8 cellular contexts compared by ENCODE assay signal in the genomic region with DNA sequence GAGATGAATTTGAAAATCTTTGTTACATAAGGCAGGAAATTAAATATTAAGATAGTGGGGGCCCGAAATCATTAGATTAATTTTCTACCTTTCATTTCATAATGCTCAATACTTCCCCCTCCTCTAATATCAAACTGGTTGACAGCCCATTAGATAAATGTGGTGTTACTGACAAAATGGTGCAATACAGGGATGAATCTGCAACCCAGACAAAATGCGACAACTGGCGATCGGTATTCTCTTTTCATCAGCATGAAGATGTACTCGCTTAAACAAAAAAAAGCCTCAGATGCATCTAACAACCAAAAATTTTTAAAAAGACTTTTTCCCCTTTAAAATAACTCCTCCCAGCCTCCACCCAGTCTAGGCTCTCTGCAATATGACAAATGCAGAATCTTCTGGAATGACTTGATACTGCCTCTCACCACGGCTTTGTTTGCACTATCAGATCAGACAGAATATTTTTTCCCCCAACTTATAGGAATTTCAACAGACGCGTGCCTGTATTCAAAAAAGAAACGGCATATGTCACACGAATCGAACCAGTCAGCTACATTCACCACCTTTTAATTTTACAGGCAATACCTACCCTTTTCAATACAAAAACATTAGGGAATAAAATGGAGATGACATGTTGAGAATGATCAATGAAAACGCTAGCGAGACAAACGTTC. TPM values are rescaled to one million over a fixed set of nuclear protein-coding genes. Genes with fewer than 3 reads are reported as not detected.
DNase-seq lines count a peak whose midpoint lies in the region; ATAC-seq and TF ChIP-seq lines count a peak whose summit lies in the region.

No MANE protein-coding gene starts in this region.

- TF ChIP-seq POLR2A in adrenal gland (IDR thresholded peaks at IDR 0.05) (no peak), lower leg skin (IDR thresholded peaks at IDR 0.05) (no peak)

- H3K36me3 Mint-ChIP-seq in type B pancreatic cell, result peaks cover 27% of the 10 kb centered on the region

- peaks cover 19 to 60% of the 10 kb centered on the region in 2 donors for H3K4me1 ChIP-seq in adrenal gland (replicated peaks in 1 of 2)

- H3K27me3 Mint-ChIP-seq in type B pancreatic cell, result no peaks in the 10 kb centered on the region

- peaks cover 30% of the 10 kb centered on the region for H3K4me1 Mint-ChIP-seq in type B pancreatic cell (ENCODE audit: unreplicated experiment)

- no peaks in the 10 kb centered on the region for H3K27me3 ChIP-seq in adrenal gland

- 1 to 4% (median 1%) methylated on average over 14 of the region's 14 CpGs for WGBS in adrenal gland, 4 donors
- 1 to 4% methylated on average over 14 of the region's 14 CpGs for whole genome bisulfite sequencing in lower leg skin, 2 donors

- H3K27ac Mint-ChIP-seq in type B pancreatic cell, result peak overlapping the region; percentile 98

- intact Hi-C loops in adrenal gland (cut with DNase I) (loop anchor here in 1 of 2 donors (2.0 kb wide), 1 partner anchor 39 kb away; no protein-coding TSS in a partner anchor), lower leg skin (cut with DNase I; ENCODE audit: low total_unique reads) (no loop called here)

- no peak for TF ChIP-seq CTCF in 22Rv1 (IDR thresholded peaks at IDR 0.05)
- no peak for TF ChIP-seq CTCF in adrenal gland (IDR thresholded peaks at IDR 0.05)
- no peak for TF ChIP-seq CTCF in lower leg skin (IDR thresholded peaks at IDR 0.05)
- TF ChIP-seq CTCF in type B pancreatic cell (conservative IDR thresholded peaks at IDR 0.05), result no peak

- peak; percentile 71 for DNase-seq in HT-29 (ENCODE audit: low spot score)
- DNase-seq in adrenal gland, result peak in 1 of 7 donors; percentile 9
- no peak for DNase-seq in lower leg skin (ENCODE audit: low spot score in 2 of 2)
- no peak for DNase-seq in type B pancreatic cell (ENCODE audit: extremely low spot score, unreplicated experiment)
- no peak for DNase-seq in T-helper 9 cell

- peak overlapping the region in 3 of 4 donors; percentile 76 to 94 (median 82) for H3K4me3 ChIP-seq in adrenal gland
- peak overlapping the region; percentile 94 for H3K4me3 ChIP-seq in lower leg skin (ENCODE audit: low read depth, poor library complexity, severe bottlenecking)

- no peaks in the 10 kb centered on the region for H3K9me3 ChIP-seq in adrenal gland (replicated peaks in 1 of 3)

- peak overlapping the region; percentile 94 for H3K4me3 Mint-ChIP-seq in type B pancreatic cell

- H3K9me3 Mint-ChIP-seq in type B pancreatic cell, result peaks cover 5% of the 10 kb centered on the region

- ATAC-seq in GM21447 (IDR thresholded peaks at IDR 0.05; ENCODE audit: unreplicated experiment), result no peak
- no peak for ATAC-seq in HG02852 (IDR thresholded peaks at IDR 0.05; ENCODE audit: unreplicated experiment)

- H3K27ac ChIP-seq in 22Rv1 (peak overlapping the region; percentile 89), adrenal gland (peak overlapping the region; percentile 91 to 100 (median 100))

- no peaks in the 10 kb centered on the region for H3K36me3 ChIP-seq in adrenal gland (replicated peaks in 1 of 2)

RNA-seq across cellular contexts. Expression of a gene that starts 1.3 kb away (rescaled TPM):
- total RNA-seq in HT-29 (2014; rRNA removed; shearing (Covaris generic)), result 83.2 and 84.6 TPM in 2 replicates
- total RNA-seq in adrenal gland, result 100 to 1,000 TPM in 5 of 8 donors, 10 to 100 TPM in 3; 79.5 to 272 (median 130) TPM
- 100 to 1,000 TPM in 1 of 3 donors, 10 to 100 TPM in 2; 50.5 to 309 (median 68.6) TPM for polyA plus RNA-seq in adrenal gland
- 10 to 100 TPM; 46.5 to 64.5 (median 56.4) TPM for total RNA-seq in lower leg skin
- 140 TPM in 2 replicates for total RNA-seq in type B pancreatic cell (ENCODE audit: low replicate concordance)

RNA-seq across cellular contexts. Expression of a gene that starts 52.0 kb away (rescaled TPM):
- total RNA-seq in HT-29 (2014; rRNA removed; shearing (Covaris generic)), result 2.2 and 2.9 TPM in 2 replicates
- total RNA-seq in adrenal gland, result 1 to 10 TPM in 7 of 8 donors, under 1 TPM in 1; 0.60 to 4.5 (median 1.9) TPM
- polyA plus RNA-seq in adrenal gland, result 1 to 10 TPM in 2 of 3 donors, under 1 TPM in 1; 0.93 to 8.3 (median 3.9) TPM
- total RNA-seq in lower leg skin, result under 1 TPM in 3 of 4 donors, not detected in 1; 0.71 to 0.88 (median 0.74) TPM
- 1.7 and 4.9 TPM in 2 replicates for total RNA-seq in type B pancreatic cell (ENCODE audit: low replicate concordance)

RNA-seq across cellular contexts. Expression of a gene that starts 55.0 kb away (rescaled TPM):
- total RNA-seq in HT-29 (2014; rRNA removed; shearing (Covaris generic)), result 116 and 134 TPM in 2 replicates
- total RNA-seq in adrenal gland, result 1,000 to 10,000 TPM in 1 of 8 donors, 100 to 1,000 TPM in 7; 184 to 1,192 (median 768) TPM
- polyA plus RNA-seq in adrenal gland, result 1,000 to 10,000 TPM in 2 of 3 donors, 10 to 100 TPM in 1; 83.3 to 2,276 (median 1,235) TPM
- 1,000 to 10,000 TPM; 1,628 to 3,756 (median 2,658) TPM for total RNA-seq in lower leg skin
- total RNA-seq in type B pancreatic cell (ENCODE audit: low replicate concordance), result 228 and 315 TPM in 2 replicates
